Comparison of ENCODE assay signal across 8 cellular contexts in genomic region chr5:172188893-172189692, GRCh38. TPM values are rescaled to one million over a fixed set of nuclear protein-coding genes. Genes with fewer than 3 reads are reported as not detected.
DNase-seq lines count a peak whose midpoint lies in the region; ATAC-seq and TF ChIP-seq lines count a peak whose summit lies in the region.

No MANE protein-coding gene starts in this region.

- no peaks in the 10 kb centered on the region for H3K27me3 ChIP-seq in subcutaneous abdominal adipose tissue (ENCODE audit: control insufficient read depth in 5 of 5, insufficient read depth in 4 of 5, low read length in 5 of 5)

- H3K9me3 ChIP-seq in subcutaneous abdominal adipose tissue (ENCODE audit: control insufficient read depth in 5 of 5, low read length in 5 of 5): no peaks in the 10 kb centered on the region

- CTCF ChIA-PET in WTC11 (lab: Charles Lee): interaction anchor here (0.6 to 5.3 kb wide), 30 partner anchors 10 to 597 kb away, joined by 3 to 49 read pairs (median 5); partner anchors contain the start of genes FBXW11 and UBTD2

- H3K27ac Mint-ChIP-seq in activated CD4-positive, alpha-beta T cell treated with anti-CD3 and anti-CD28 coated beads, Interleukin-2, amount 10 ng/mL, durations not matched to agents 24 days and 14 days: no peak overlapping the region
- peak overlapping the region; percentile 86 for H3K27ac Mint-ChIP-seq in WTC11

- no peak; the same call in 1 of the 2 replicates for TF ChIP-seq CTCF in WTC11 (IDR thresholded peaks at IDR 0.05)

- no peak for DNase-seq in activated CD4-positive, alpha-beta T cell treated with anti-CD3 and anti-CD28 coated beads, Interleukin-2, amount 10 ng/mL, durations not matched to agents 24 days and 14 days
- no peak for DNase-seq in activated CD4-positive, alpha-beta T cell treated with anti-CD3 and anti-CD28 coated beads, Interleukin-2, amount 50 U/mL, for 1 hour
- DNase-seq in WTC11 (ENCODE audit: low spot score): peak; percentile 55
- DNase-seq in iris pigment epithelial cell (ENCODE audit: low read depth): peak; percentile 42
- DNase-seq in DMS79 (lab: John Stamatoyannopoulos, UW): no peak
- no peak for DNase-seq in COR-L47 (lab: John Stamatoyannopoulos, UW)

- peak overlapping the region in 2 of 5 donors; percentile 48 to 77 for H3K9ac ChIP-seq in subcutaneous abdominal adipose tissue (ENCODE audit: low read length in 5 of 5)

- no peaks in the 10 kb centered on the region for H3K36me3 ChIP-seq in subcutaneous abdominal adipose tissue (ENCODE audit: control insufficient read depth in 5 of 5, insufficient read depth in 5 of 5, low read length in 5 of 5)

- peak overlapping the region; percentile 99 for H3K4me3 Mint-ChIP-seq in activated CD4-positive, alpha-beta T cell treated with anti-CD3 and anti-CD28 coated beads, Interleukin-2, amount 10 ng/mL, durations not matched to agents 24 days and 14 days
- H3K4me3 Mint-ChIP-seq in WTC11: peak overlapping the region; percentile 78

- intact Hi-C loops in activated CD4-positive, alpha-beta T cell treated with anti-CD3 and anti-CD28 coated beads, Interleukin-2, amount 10 ng/mL, durations not matched to agents 24 days and 14 days (cut with micrococcal nuclease): loop anchor here (1.0 to 5.0 kb wide), 14 partner anchors 14 to 802 kb away; partner anchors contain the start of genes FBXW11, NPM1 and UBTD2

- H3K27me3 Mint-ChIP-seq in activated CD4-positive, alpha-beta T cell treated with anti-CD3 and anti-CD28 coated beads, Interleukin-2, amount 10 ng/mL, durations not matched to agents 24 days and 14 days: peaks cover 7% of the 10 kb centered on the region
- peaks cover 14% of the 10 kb centered on the region for H3K27me3 Mint-ChIP-seq in WTC11 (ENCODE audit: low read depth)

- POLR2A ChIA-PET in WTC11 (lab: Charles Lee): interaction anchor here (0.5 to 3.6 kb wide), 4 partner anchors 15 to 130 kb away, joined by 3 to 12 read pairs (median 5); no protein-coding TSS in a partner anchor

- peaks cover 32% of the 10 kb centered on the region for H3K4me1 Mint-ChIP-seq in activated CD4-positive, alpha-beta T cell treated with anti-CD3 and anti-CD28 coated beads, Interleukin-2, amount 10 ng/mL, durations not matched to agents 24 days and 14 days
- H3K4me1 Mint-ChIP-seq in WTC11: peaks cover 28% of the 10 kb centered on the region

- peaks cover 20% of the 10 kb centered on the region for H3K36me3 Mint-ChIP-seq in activated CD4-positive, alpha-beta T cell treated with anti-CD3 and anti-CD28 coated beads, Interleukin-2, amount 10 ng/mL, durations not matched to agents 24 days and 14 days (ENCODE audit: low read depth)
- no peaks in the 10 kb centered on the region for H3K36me3 Mint-ChIP-seq in WTC11

- peak overlapping the region in 3 of 5 donors; percentile 76 to 93 (median 92) for H3K4me3 ChIP-seq in subcutaneous abdominal adipose tissue (ENCODE audit: low read depth in 1 of 5, low read length in 5 of 5)

- no peaks in the 10 kb centered on the region for H3K9me3 Mint-ChIP-seq in activated CD4-positive, alpha-beta T cell treated with anti-CD3 and anti-CD28 coated beads, Interleukin-2, amount 10 ng/mL, durations not matched to agents 24 days and 14 days
- no peaks in the 10 kb centered on the region for H3K9me3 Mint-ChIP-seq in WTC11

- no peak overlapping the region for H3K27ac ChIP-seq in subcutaneous abdominal adipose tissue (ENCODE audit: low read depth, low read length)

- peaks cover 0 to 40% (median 17%) of the 10 kb centered on the region in 5 donors for H3K4me1 ChIP-seq in subcutaneous abdominal adipose tissue (ENCODE audit: control insufficient read depth in 5 of 5, insufficient read depth in 5 of 5, low read length in 5 of 5)

- ATAC-seq in WTC11: peak; percentile 1; the same call in 1 of the 2 replicates
- no peak for ATAC-seq in HG03095 (IDR thresholded peaks at IDR 0.05; ENCODE audit: unreplicated experiment)

TF ChIP-seq in WTC11, 78 proteins besides CTCF, POLR2A, EP300 and RAD21:
- TF ChIP-seq IRF2 (CRISPR knock-in tag; IDR thresholded peaks at IDR 0.05; ENCODE audit: borderline replicate concordance, low read depth) (no peak), MXD4 (CRISPR knock-in tag; IDR thresholded peaks at IDR 0.05; ENCODE audit: borderline replicate concordance) (no peak), ZNF317 (CRISPR knock-in tag; IDR thresholded peaks at IDR 0.05; ENCODE audit: borderline replicate concordance, low read depth) (no peak), ZBTB21 (CRISPR knock-in tag; IDR thresholded peaks at IDR 0.05; ENCODE audit: borderline replicate concordance) (no peak), PRRX2 (CRISPR knock-in tag; IDR thresholded peaks at IDR 0.05) (no peak), ZNF532 (CRISPR knock-in tag; IDR thresholded peaks at IDR 0.05; ENCODE audit: borderline replicate concordance) (no peak), HMGXB4 (CRISPR knock-in tag; IDR thresholded peaks at IDR 0.05) (no peak), KAT7 (CRISPR knock-in tag; IDR thresholded peaks at IDR 0.05; ENCODE audit: borderline replicate concordance) (no peak), NFYB (CRISPR knock-in tag; conservative IDR thresholded peaks at IDR 0.05; ENCODE audit: low read depth) (no peak), FOXK1 (CRISPR knock-in tag; IDR thresholded peaks at IDR 0.05) (no peak), TCF7 (CRISPR knock-in tag; IDR thresholded peaks at IDR 0.05; ENCODE audit: low read depth) (no peak), NR3C1 (CRISPR knock-in tag; conservative IDR thresholded peaks at IDR 0.05; ENCODE audit: low read depth) (no peak), TP53 (CRISPR knock-in tag; IDR thresholded peaks at IDR 0.05) (no peak)
- TF ChIP-seq, protein P1, sequence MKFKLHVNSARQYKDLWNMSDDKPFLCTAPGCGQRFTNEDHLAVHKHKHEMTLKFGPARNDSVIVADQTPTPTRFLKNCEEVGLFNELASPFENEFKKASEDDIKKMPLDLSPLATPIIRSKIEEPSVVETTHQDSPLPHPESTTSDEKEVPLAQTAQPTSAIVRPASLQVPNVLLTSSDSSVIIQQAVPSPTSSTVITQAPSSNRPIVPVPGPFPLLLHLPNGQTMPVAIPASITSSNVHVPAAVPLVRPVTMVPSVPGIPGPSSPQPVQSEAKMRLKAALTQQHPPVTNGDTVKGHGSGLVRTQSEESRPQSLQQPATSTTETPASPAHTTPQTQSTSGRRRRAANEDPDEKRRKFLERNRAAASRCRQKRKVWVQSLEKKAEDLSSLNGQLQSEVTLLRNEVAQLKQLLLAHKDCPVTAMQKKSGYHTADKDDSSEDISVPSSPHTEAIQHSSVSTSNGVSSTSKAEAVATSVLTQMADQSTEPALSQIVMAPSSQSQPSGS (CRISPR knock-in tag; IDR thresholded peaks at IDR 0.05; ENCODE audit: borderline replicate concordance, low read depth): no peak

RNA-seq across cellular contexts. Expression of gene STK10, which starts 1.1 kb away (rescaled TPM):
- total RNA-seq in activated CD4-positive, alpha-beta T cell treated with anti-CD3 and anti-CD28 coated beads, Interleukin-2, amount 10 ng/mL, durations not matched to agents 24 days and 14 days: 87.9 and 91.1 TPM in 2 replicates
- 13.1 to 20.5 TPM (median 15.0 TPM) in 3 replicates for total RNA-seq in WTC11 (2021)

RNA-seq across cellular contexts. Expression of gene EFCAB9, which starts 4.9 kb away (rescaled TPM):
- total RNA-seq in activated CD4-positive, alpha-beta T cell treated with anti-CD3 and anti-CD28 coated beads, Interleukin-2, amount 10 ng/mL, durations not matched to agents 24 days and 14 days: not detected in 2 replicates
- total RNA-seq in WTC11 (2021): not detected in 3 replicates

Comparison
In these comparisons a context has a peak if more than half of its experiments do, and no peak if none do; other contexts are left out.
1. DNase-seq: peak in WTC11 (single experiment) and iris pigment epithelial cell (single experiment); none in activated CD4-positive, alpha-beta T cell treated with anti-CD3 and anti-CD28 coated beads, Interleukin-2, amount 10 ng/mL, durations not matched to agents 24 days and 14 days (single experiment), activated CD4-positive, alpha-beta T cell treated with anti-CD3 and anti-CD28 coated beads, Interleukin-2, amount 50 U/mL, for 1 hour (single experiment), DMS79 (single experiment) and COR-L47 (single experiment).